6 cellular contexts compared by ENCODE assay signal in genomic region chr19:54207193-54207592, GRCh38. TPM values are rescaled to one million over a fixed set of nuclear protein-coding genes. Genes with fewer than 3 reads are reported as not detected.
DNase-seq lines count a peak whose midpoint lies in the region; ATAC-seq and TF ChIP-seq lines count a peak whose summit lies in the region.
"Not testable (repeated sequence)": the region's sequence is repeated elsewhere in the genome, so short reads cannot be mapped to it uniquely, and the experiment has no call there.

No MANE protein-coding gene starts in this region.

- POLR2A ChIA-PET in CD4-positive, alpha-beta memory T cell (lab: Charles Lee; ENCODE audit: partially characterized antibody) = interaction anchor here (1.2 to 9.8 kb wide), 2 partner anchors 18 to 70 kb away, joined by 4 to 256 read pairs; partner anchors contain the start of genes CNOT3, MBOAT7 and TSEN34
- POLR2A ChIA-PET in activated CD4-positive, alpha-beta T cell treated with anti-CD3 and anti-CD28 coated beads for 36 hours (lab: Charles Lee) = interaction anchor here (1.1 to 5.3 kb wide), 3 partner anchors 8 to 17 kb away, joined by 4 to 32 read pairs (median 8); partner anchors contain the start of genes MBOAT7 and TSEN34

- H3K9me3 ChIP-seq in CD4-positive, alpha-beta memory T cell (ENCODE audit: control insufficient read depth in 1 of 2, low read length in 2 of 2); fibroblast of lung (ENCODE audit: control insufficient read depth, insufficient read depth, low read depth, low read length); mucosa of rectum (ENCODE audit: control insufficient read depth in 2 of 2, low read length in 2 of 2): not testable (repeated sequence)

- ATAC-seq in activated CD4-positive, alpha-beta T cell treated with anti-CD3 and anti-CD28 coated beads for 36 hours; activated naive CD8-positive, alpha-beta T cell treated with anti-CD3 and anti-CD28 coated beads, Interleukin-2, amount 50 U/mL, for 24 hours; stimulated activated naive B cell treated with anti-CD40 and anti-IgM and Interleukin-4, amounts not matched to agents 10 μg/mL and 1 μg/mL and 100 μg/mL, for 72 hours (replicated peaks): not testable (repeated sequence)

- TF ChIP-seq CTCF in fibroblast of lung (conservative IDR thresholded peaks at IDR 0.05 in 1 of 2, IDR thresholded peaks at IDR 0.05 in 1 of 2; ENCODE audit: low read depth in 1 of 2, low read length in 2 of 2) = not testable (repeated sequence)

- CTCF ChIA-PET in CD4-positive, alpha-beta memory T cell (lab: Charles Lee; ENCODE audit: partially characterized antibody) = interaction anchor here (10.4 kb wide), 1 partner anchor 17 kb away, joined by 56 read pairs; the partner anchor contains the start of genes MBOAT7 and TSEN34
- CTCF ChIA-PET in activated CD4-positive, alpha-beta T cell treated with anti-CD3 and anti-CD28 coated beads for 36 hours (lab: Charles Lee) = interaction anchor here (1.3 kb wide), 1 partner anchor 18 kb away, joined by 5 read pairs; the partner anchor contains the start of gene MBOAT7

- H2AFZ ChIP-seq in fibroblast of lung (ENCODE audit: low read length) = not testable (repeated sequence)

- H3K36me3 ChIP-seq in CD4-positive, alpha-beta memory T cell (ENCODE audit: insufficient read depth, low read length) = peaks cover 59% of the 10 kb centered on the region
- H3K36me3 ChIP-seq in fibroblast of lung (ENCODE audit: control insufficient read depth, insufficient read depth, low read length) = peaks cover 34% of the 10 kb centered on the region
- H3K36me3 ChIP-seq in mucosa of rectum (ENCODE audit: control insufficient read depth in 2 of 2, insufficient read depth in 2 of 2, low read length in 2 of 2) = peaks cover 38 to 57% of the 10 kb centered on the region in 2 donors

- H3K27ac Mint-ChIP-seq in CD4-positive, alpha-beta memory T cell = peak overlapping the region in 4 of 7 donors; percentile 63 to 86 (median 75)
- H3K27ac Mint-ChIP-seq in activated CD4-positive, alpha-beta T cell treated with anti-CD3 and anti-CD28 coated beads for 36 hours = peak overlapping the region; percentile 65
- peak overlapping the region; percentile 94 for H3K27ac Mint-ChIP-seq in activated naive CD8-positive, alpha-beta T cell treated with anti-CD3 and anti-CD28 coated beads, Interleukin-2, amount 50 U/mL, for 24 hours
- peak overlapping the region; percentile 99 for H3K27ac Mint-ChIP-seq in stimulated activated naive B cell treated with anti-CD40 and anti-IgM and Interleukin-4, amounts not matched to agents 10 μg/mL and 1 μg/mL and 100 μg/mL, for 72 hours

- H3K4me2 ChIP-seq in fibroblast of lung (ENCODE audit: extremely low read depth, insufficient read depth, low read length) = not testable (repeated sequence)

- not testable (repeated sequence) for H3K4me3 ChIP-seq in CD4-positive, alpha-beta memory T cell (ENCODE audit: low read length in 2 of 2); fibroblast of lung (replicated peaks in 1 of 4; ENCODE audit: control extremely low read depth in 1 of 4, insufficient read depth in 1 of 4, low read depth in 3 of 4, low read length in 4 of 4); mucosa of rectum (ENCODE audit: low read length in 2 of 2)

- not testable (repeated sequence) for H3K9ac ChIP-seq in fibroblast of lung (ENCODE audit: insufficient read depth, low read length); mucosa of rectum (ENCODE audit: low read depth in 1 of 2, low read length in 2 of 2)

- intact Hi-C loops in CD4-positive, alpha-beta memory T cell (cut with micrococcal nuclease); activated CD4-positive, alpha-beta T cell treated with anti-CD3 and anti-CD28 coated beads for 36 hours (cut with DNase I, micrococcal nuclease): not testable (repeated sequence)

- peaks cover 60 to 93% (median 74%) of the 10 kb centered on the region in 4 donors for H3K4me1 Mint-ChIP-seq in CD4-positive, alpha-beta memory T cell
- H3K4me1 Mint-ChIP-seq in activated CD4-positive, alpha-beta T cell treated with anti-CD3 and anti-CD28 coated beads for 36 hours = peaks cover 92% of the 10 kb centered on the region
- peaks cover 94% of the 10 kb centered on the region for H3K4me1 Mint-ChIP-seq in activated naive CD8-positive, alpha-beta T cell treated with anti-CD3 and anti-CD28 coated beads, Interleukin-2, amount 50 U/mL, for 24 hours
- H3K4me1 Mint-ChIP-seq in stimulated activated naive B cell treated with anti-CD40 and anti-IgM and Interleukin-4, amounts not matched to agents 10 μg/mL and 1 μg/mL and 100 μg/mL, for 72 hours = peaks cover 62 to 92% of the 10 kb centered on the region in 2 donors

- peak overlapping the region in 4 of 8 donors; percentile 2 to 46 (median 22) for H3K4me3 Mint-ChIP-seq in CD4-positive, alpha-beta memory T cell
- peak overlapping the region; percentile 51 for H3K4me3 Mint-ChIP-seq in activated CD4-positive, alpha-beta T cell treated with anti-CD3 and anti-CD28 coated beads for 36 hours
- H3K4me3 Mint-ChIP-seq in activated naive CD8-positive, alpha-beta T cell treated with anti-CD3 and anti-CD28 coated beads, Interleukin-2, amount 50 U/mL, for 24 hours = peak overlapping the region; percentile 95
- peak overlapping the region; percentile 68 to 82 for H3K4me3 Mint-ChIP-seq in stimulated activated naive B cell treated with anti-CD40 and anti-IgM and Interleukin-4, amounts not matched to agents 10 μg/mL and 1 μg/mL and 100 μg/mL, for 72 hours

- H3K27me3 Mint-ChIP-seq in CD4-positive, alpha-beta memory T cell; activated CD4-positive, alpha-beta T cell treated with anti-CD3 and anti-CD28 coated beads for 36 hours; activated naive CD8-positive, alpha-beta T cell treated with anti-CD3 and anti-CD28 coated beads, Interleukin-2, amount 50 U/mL, for 24 hours; stimulated activated naive B cell treated with anti-CD40 and anti-IgM and Interleukin-4, amounts not matched to agents 10 μg/mL and 1 μg/mL and 100 μg/mL, for 72 hours: not testable (repeated sequence)

- peaks cover 55 to 64% of the 10 kb centered on the region in 2 donors for H3K36me3 Mint-ChIP-seq in CD4-positive, alpha-beta memory T cell
- peaks cover 71% of the 10 kb centered on the region for H3K36me3 Mint-ChIP-seq in activated CD4-positive, alpha-beta T cell treated with anti-CD3 and anti-CD28 coated beads for 36 hours (ENCODE audit: low read depth)
- peaks cover 70% of the 10 kb centered on the region for H3K36me3 Mint-ChIP-seq in activated naive CD8-positive, alpha-beta T cell treated with anti-CD3 and anti-CD28 coated beads, Interleukin-2, amount 50 U/mL, for 24 hours (ENCODE audit: low read depth)
- H3K36me3 Mint-ChIP-seq in stimulated activated naive B cell treated with anti-CD40 and anti-IgM and Interleukin-4, amounts not matched to agents 10 μg/mL and 1 μg/mL and 100 μg/mL, for 72 hours = peaks cover 76 to 87% of the 10 kb centered on the region in 2 donors

- peaks cover 69% of the 10 kb centered on the region for H3K79me2 ChIP-seq in fibroblast of lung (ENCODE audit: control insufficient read depth, insufficient read depth, low read length)

- DNase-seq in CD4-positive, alpha-beta memory T cell; activated naive CD8-positive, alpha-beta T cell treated with anti-CD3 and anti-CD28 coated beads, Interleukin-2, amount 50 U/mL, for 24 hours; fibroblast of lung (ENCODE audit: low read depth in 2 of 2); stimulated activated naive B cell treated with anti-CD40 and anti-IgM and Interleukin-4, amounts not matched to agents 10 μg/mL and 1 μg/mL and 100 μg/mL, for 72 hours: not testable (repeated sequence)
- DNase-seq in activated CD4-positive, alpha-beta T cell treated with anti-CD3 and anti-CD28 coated beads for 36 hours = peak; percentile 23

- not testable (repeated sequence) for H4K20me1 ChIP-seq in fibroblast of lung (ENCODE audit: control insufficient read depth, extremely low read depth, insufficient read depth, low read length)

- H3K27ac ChIP-seq in CD4-positive, alpha-beta memory T cell (ENCODE audit: low read depth, low read length) = not testable (repeated sequence)
- H3K27ac ChIP-seq in fibroblast of lung (ENCODE audit: insufficient read depth, low read length) = peak overlapping the region; percentile 61
- peak overlapping the region; percentile 24 to 67 for H3K27ac ChIP-seq in mucosa of rectum (ENCODE audit: low read depth in 2 of 2, low read length in 2 of 2)

- not testable (repeated sequence) for H3K9me3 Mint-ChIP-seq in CD4-positive, alpha-beta memory T cell; activated CD4-positive, alpha-beta T cell treated with anti-CD3 and anti-CD28 coated beads for 36 hours (ENCODE audit: low read depth); activated naive CD8-positive, alpha-beta T cell treated with anti-CD3 and anti-CD28 coated beads, Interleukin-2, amount 50 U/mL, for 24 hours; stimulated activated naive B cell treated with anti-CD40 and anti-IgM and Interleukin-4, amounts not matched to agents 10 μg/mL and 1 μg/mL and 100 μg/mL, for 72 hours

- H3K4me1 ChIP-seq in CD4-positive, alpha-beta memory T cell (ENCODE audit: insufficient read depth, low read length) = peaks cover 92% of the 10 kb centered on the region
- H3K4me1 ChIP-seq in fibroblast of lung (ENCODE audit: control insufficient read depth, extremely low read depth, insufficient read depth, low read length) (peaks cover 36% of the 10 kb centered on the region), mucosa of rectum (ENCODE audit: control insufficient read depth in 2 of 2, insufficient read depth in 2 of 2, low read length in 2 of 2) (peaks cover 49 to 75% of the 10 kb centered on the region in 2 donors)

- H3K27me3 ChIP-seq in CD4-positive, alpha-beta memory T cell (ENCODE audit: insufficient read depth, low read length); fibroblast of lung (ENCODE audit: control insufficient read depth, insufficient read depth, low read length); mucosa of rectum (ENCODE audit: control insufficient read depth in 2 of 2, insufficient read depth in 2 of 2, low read length in 2 of 2): not testable (repeated sequence)

RNA-seq across cellular contexts. Expression of gene RPS9, which starts 6.5 kb away (rescaled TPM):
- 1,000 to 10,000 TPM; 1,117 to 1,127 TPM for total RNA-seq in CD4-positive, alpha-beta memory T cell
- polyA plus RNA-seq in CD4-positive, alpha-beta memory T cell = 1,000 to 10,000 TPM in 1 of 2 donors, 100 to 1,000 TPM in 1; 924 to 1,042 TPM
- total RNA-seq in activated CD4-positive, alpha-beta T cell treated with anti-CD3 and anti-CD28 coated beads for 36 hours = 1,000 to 10,000 TPM; 1,400 to 1,725 TPM
- total RNA-seq in fibroblast of lung = 2,583 and 2,622 TPM in 2 replicates
- polyA plus RNA-seq in fibroblast of lung = 1,242 and 1,509 TPM in 2 replicates
- 2,144 and 2,333 TPM in 2 replicates for polyA plus RNA-seq in fibroblast of lung (2012)
- polyA minus RNA-seq in fibroblast of lung (ENCODE audit: low replicate concordance) = 789 and 917 TPM in 2 replicates

RNA-seq across cellular contexts. Expression of gene LILRB3, which starts 15.6 kb away (rescaled TPM):
- 1 to 10 TPM; 8.8 to 9.1 TPM for total RNA-seq in CD4-positive, alpha-beta memory T cell
- polyA plus RNA-seq in CD4-positive, alpha-beta memory T cell = 1 to 10 TPM in 1 of 2 donors, under 1 TPM in 1; 0.97 to 5.8 TPM
- total RNA-seq in activated CD4-positive, alpha-beta T cell treated with anti-CD3 and anti-CD28 coated beads for 36 hours = not detected
- not detected in 2 replicates for total RNA-seq in fibroblast of lung
- not detected in 2 replicates for polyA plus RNA-seq in fibroblast of lung
- 0.05 and 0.21 TPM in 2 replicates for polyA plus RNA-seq in fibroblast of lung (2012)
- polyA minus RNA-seq in fibroblast of lung (ENCODE audit: low replicate concordance) = not detected in 2 replicates

RNA-seq across cellular contexts. Expression of gene TSEN34, which starts 16.1 kb away (rescaled TPM):
- 10 to 100 TPM; 23.2 to 25.8 TPM for total RNA-seq in CD4-positive, alpha-beta memory T cell
- polyA plus RNA-seq in CD4-positive, alpha-beta memory T cell = 10 to 100 TPM; 20.3 to 39.6 TPM
- total RNA-seq in activated CD4-positive, alpha-beta T cell treated with anti-CD3 and anti-CD28 coated beads for 36 hours = 10 to 100 TPM in 1 of 2 experiments, 1 to 10 TPM in 1; 8.3 to 12.1 TPM
- total RNA-seq in fibroblast of lung = 57.8 and 61.6 TPM in 2 replicates
- polyA plus RNA-seq in fibroblast of lung = 22.5 and 30.5 TPM in 2 replicates
- 35.7 and 54.4 TPM in 2 replicates for polyA plus RNA-seq in fibroblast of lung (2012)
- 51.2 and 71.5 TPM in 2 replicates for polyA minus RNA-seq in fibroblast of lung (ENCODE audit: low replicate concordance)

RNA-seq across cellular contexts. Expression of gene MBOAT7, which starts 17.8 kb away (rescaled TPM):
- total RNA-seq in CD4-positive, alpha-beta memory T cell = 10 to 100 TPM; 46.4 to 55.5 TPM
- polyA plus RNA-seq in CD4-positive, alpha-beta memory T cell = 10 to 100 TPM; 16.0 to 28.7 TPM
- total RNA-seq in activated CD4-positive, alpha-beta T cell treated with anti-CD3 and anti-CD28 coated beads for 36 hours = 10 to 100 TPM; 74.9 to 96.1 TPM
- total RNA-seq in fibroblast of lung = 25.2 and 41.1 TPM in 2 replicates
- polyA plus RNA-seq in fibroblast of lung = 28.6 and 42.0 TPM in 2 replicates
- 80.8 and 130 TPM in 2 replicates for polyA plus RNA-seq in fibroblast of lung (2012)
- polyA minus RNA-seq in fibroblast of lung (ENCODE audit: low replicate concordance) = 79.6 and 123 TPM in 2 replicates

RNA-seq across cellular contexts. Expression of gene TMC4, which starts 34.2 kb away (rescaled TPM):
- total RNA-seq in CD4-positive, alpha-beta memory T cell = 1 to 10 TPM in 1 of 2 experiments, under 1 TPM in 1; 0.61 to 1.1 TPM
- 1 to 10 TPM in 1 of 2 donors, under 1 TPM in 1; 0.71 to 3.3 TPM for polyA plus RNA-seq in CD4-positive, alpha-beta memory T cell
- total RNA-seq in activated CD4-positive, alpha-beta T cell treated with anti-CD3 and anti-CD28 coated beads for 36 hours = under 1 TPM; 0.39 to 0.55 TPM
- 0.26 and 0.33 TPM in 2 replicates for total RNA-seq in fibroblast of lung
- polyA plus RNA-seq in fibroblast of lung = 0.25 and 0.59 TPM in 2 replicates
- polyA plus RNA-seq in fibroblast of lung (2012) = 0.58 and 1.7 TPM in 2 replicates
- polyA minus RNA-seq in fibroblast of lung (ENCODE audit: low replicate concordance) = 0.43 TPM in 1 of 2 replicates, not detected in the other
